In genomic region chr3:124133366-124133940, GRCh38 we compare ENCODE assay signal across 29 cellular contexts.
"Had no signal": no experiment of that assay in that cellular context is flagged by ENCODE, and none has a peak within 500 bp of the region (broad histone marks: within the 10 kb centered on the region; RNA-seq: fewer than 3 reads in every experiment).

No MANE protein-coding gene starts in this region.

- H3K27ac ChIP-seq: cardiac muscle cell, Peyer's patch, WERI-Rb-1 had no signal

- ATAC-seq: activated CD8-positive, alpha-beta memory T cell treated with anti-CD3 and anti-CD28 coated beads, Interleukin-2, amount 10 ng/mL, durations not matched to agents 7 days and 5 days; activated naive CD8-positive, alpha-beta T cell treated with anti-CD3 and anti-CD28 coated beads, Interleukin-2, amount 50 U/mL, for 24 hours; K562; PC-3 had no signal

- H3K27me3 ChIP-seq: Peyer's patch had no signal

- H3K4me3 ChIP-seq: cardiac muscle cell, K562, Peyer's patch had no signal

- H3K9me3 ChIP-seq: Peyer's patch had no signal

- DNase-seq: activated CD4-positive, alpha-beta memory T cell treated with anti-CD3 and anti-CD28 coated beads, Interleukin-2, amount 10 ng/mL, durations not matched to agents 7 days and 5 days; activated CD4-positive, alpha-beta T cell treated with anti-CD3 and anti-CD28 coated beads for 1 hour; activated CD4-positive, alpha-beta T cell treated with anti-CD3 and anti-CD28 coated beads for 48 hours; activated CD4-positive, CD25-positive, alpha-beta regulatory T cell; activated CD8-positive, alpha-beta memory T cell treated with anti-CD3 and anti-CD28 coated beads for 24 hours; activated CD8-positive, alpha-beta memory T cell treated with anti-CD3 and anti-CD28 coated beads, Interleukin-2, amount 10 ng/mL, durations not matched to agents 7 days and 5 days; activated CD8-positive, alpha-beta memory T cell treated with anti-CD3 and anti-CD28 coated beads, Interleukin-2, amount 50 U/mL, for 48 hours; activated effector memory CD4-positive, alpha-beta T cell treated with Interleukin-2 at 50 U/mL for 16 hours; activated naive CD4-positive, alpha-beta T cell treated with anti-CD3 and anti-CD28 coated beads, Interleukin-2, amount 10 ng/mL, durations not matched to agents 7 days and 5 days; activated naive CD8-positive, alpha-beta T cell treated with anti-CD3 and anti-CD28 coated beads, Interleukin-2, amount 50 U/mL, for 24 hours; activated T-cell treated with anti-CD3 and anti-CD28 coated beads, Interleukin-2, amount 50 U/mL, for 48 hours; anterior cingulate cortex; NCI-H1092 treated with DMSO at 0.1 percent for 48 hours; NCI-H1417; NCI-H146; NCI-H1930; NCI-H2081 treated with DMSO at 0.1 percent for 48 hours; NCI-H226; NCI-H446 treated with DMSO at 0.1 percent for 48 hours; NCI-H524; NK-92 treated with Interleukin-12 subunit alpha and Interleukin-12 subunit beta, amount 100 ng/mL, for 24 hours; Peyer's patch; RPMI8226; SIG-M5; T1000; WERI-Rb-1 had no signal

- H3K36me3 ChIP-seq: cardiac muscle cell, Peyer's patch, WERI-Rb-1 had no signal

- H3K4me1 ChIP-seq: Peyer's patch had no signal
